In genomic region chr12:64746663-64747062, GRCh38 we compare ENCODE assay signal across 17 cellular contexts. TPM values are rescaled to one million over a fixed set of nuclear protein-coding genes. Genes with fewer than 3 reads are reported as not detected.
DNase-seq lines count a peak whose midpoint lies in the region; ATAC-seq, FAIRE-seq and TF ChIP-seq lines count a peak whose summit lies in the region.
"Had no signal": no experiment of that assay in that cellular context is flagged by ENCODE, and none has a peak within 500 bp of the region (broad histone marks: within the 10 kb centered on the region; RNA-seq: fewer than 3 reads in every experiment).

No MANE protein-coding gene starts in this region.

- peak; percentile 47 for ATAC-seq in naive thymus-derived CD4-positive, alpha-beta T cell

- H3K9me2 ChIP-seq in Karpas-422 (replicated peaks; ENCODE audit: insufficient read depth, low read length): no peaks in the 10 kb centered on the region

- TF ChIP-seq CTCF in Calu3 (IDR thresholded peaks at IDR 0.05; ENCODE audit: unreplicated experiment): no peak

- no peak overlapping the region for H3K27ac ChIP-seq in naive thymus-derived CD4-positive, alpha-beta T cell (ENCODE audit: low read depth, low read length)
- H3K27ac ChIP-seq in Karpas-422 (ENCODE audit: low read length): no peak overlapping the region
- H3K27ac ChIP-seq in caudate nucleus (ENCODE audit: low read depth, low read length): no peak overlapping the region
- H3K27ac ChIP-seq: coronary artery had no signal

- FAIRE-seq in HTR-8/SVneo (lab: Jason Lieb, UNC): no peak
- FAIRE-seq: frontal cortex, TTC549 had no signal

- H3K9ac ChIP-seq in Karpas-422 (ENCODE audit: low read length): no peak overlapping the region

- peaks cover 10 to 43% (median 19%) of the 10 kb centered on the region in 3 experiments for H3K36me3 ChIP-seq in naive thymus-derived CD4-positive, alpha-beta T cell (ENCODE audit: control insufficient read depth in 2 of 3, insufficient read depth in 3 of 3, low read length in 3 of 3)
- H3K36me3 ChIP-seq in Karpas-422 (ENCODE audit: insufficient read depth, low read length): peaks cover 37% of the 10 kb centered on the region

- no peaks in the 10 kb centered on the region for H3K9me3 ChIP-seq in naive thymus-derived CD4-positive, alpha-beta T cell (ENCODE audit: control insufficient read depth in 2 of 3, low read length in 3 of 3)
- H3K9me3 ChIP-seq in Karpas-422 (ENCODE audit: low read length): no peaks in the 10 kb centered on the region

- no peaks in the 10 kb centered on the region for H3K27me3 ChIP-seq in naive thymus-derived CD4-positive, alpha-beta T cell (ENCODE audit: control insufficient read depth in 2 of 2, insufficient read depth in 2 of 2, low read length in 2 of 2)
- no peaks in the 10 kb centered on the region for H3K27me3 ChIP-seq in Karpas-422 (ENCODE audit: low read length)

- no peak overlapping the region for H3K4me3 Mint-ChIP-seq in dendritic cell treated with granulocyte-macrophage colony-stimulating factor and Interleukin-4, amounts not matched to agents 40 ng/mL and 50 ng/mL, for 4 days
- no peak overlapping the region for H3K4me3 Mint-ChIP-seq in naive thymus-derived CD4-positive, alpha-beta T cell
- H3K4me3 Mint-ChIP-seq in Calu3 (ENCODE audit: low read depth, unreplicated experiment): no peak overlapping the region
- H3K4me3 Mint-ChIP-seq: activated CD4-positive, alpha-beta memory T cell treated with anti-CD3 and anti-CD28 coated beads for 36 hours; CD4-positive, alpha-beta T cell; neural crest cell had no signal

- H3K79me2 ChIP-seq in Karpas-422 (ENCODE audit: low read length): no peaks in the 10 kb centered on the region

- no peaks in the 10 kb centered on the region for H3K9me3 Mint-ChIP-seq in dendritic cell treated with granulocyte-macrophage colony-stimulating factor and Interleukin-4, amounts not matched to agents 40 ng/mL and 50 ng/mL, for 4 days
- no peaks in the 10 kb centered on the region for H3K9me3 Mint-ChIP-seq in naive thymus-derived CD4-positive, alpha-beta T cell
- H3K9me3 Mint-ChIP-seq in Calu3 (ENCODE audit: low read depth, unreplicated experiment): no peaks in the 10 kb centered on the region
- H3K9me3 Mint-ChIP-seq: activated CD4-positive, alpha-beta memory T cell treated with anti-CD3 and anti-CD28 coated beads for 36 hours; CD4-positive, alpha-beta T cell; neural crest cell had no signal

- intact Hi-C loops in dendritic cell treated with granulocyte-macrophage colony-stimulating factor and Interleukin-4, amounts not matched to agents 40 ng/mL and 50 ng/mL, for 4 days (cut with micrococcal nuclease): no loop called here
- intact Hi-C loops in naive thymus-derived CD4-positive, alpha-beta T cell (cut with micrococcal nuclease): no loop called here
- intact Hi-C loops in Calu3 (cut with micrococcal nuclease; ENCODE audit: unreplicated experiment): no loop called here

- DNase-seq in GM03348 (ENCODE audit: low spot score): peak; percentile 21
- DNase-seq in NCI-H69 (lab: John Stamatoyannopoulos, UW): peak; percentile 55
- no peak for DNase-seq in naive thymus-derived CD4-positive, alpha-beta T cell
- DNase-seq in Karpas-422: no peak
- no peak for DNase-seq in caudate nucleus (lab: John Stamatoyannopoulos, UW)
- no peak for DNase-seq in Calu3
- DNase-seq in HTR-8/SVneo (ENCODE audit: insufficient read length, low spot score): no peak
- DNase-seq: activated CD4-positive, alpha-beta memory T cell treated with anti-CD3 and anti-CD28 coated beads for 36 hours; amniotic stem cell; CD4-positive, alpha-beta T cell; NCI-H1105 had no signal

- CTCF ChIA-PET in naive thymus-derived CD4-positive, alpha-beta T cell (lab: Charles Lee): no interaction called here
- CTCF ChIA-PET in Calu3 (lab: Charles Lee): no interaction called here

- BruUV-seq in Calu3 (replicated peaks; lab: Mats Ljungman, UMichigan): no TSS peak

- no peaks in the 10 kb centered on the region for H3K4me1 ChIP-seq in naive thymus-derived CD4-positive, alpha-beta T cell (ENCODE audit: control insufficient read depth in 2 of 2, insufficient read depth in 2 of 2, low read length in 2 of 2)
- H3K4me1 ChIP-seq in Karpas-422 (ENCODE audit: low read length): peaks cover 12% of the 10 kb centered on the region

- H3K4me2 ChIP-seq in Karpas-422 (ENCODE audit: low read depth, low read length, poor library complexity, severe bottlenecking): no peak overlapping the region

- peaks cover 77% of the 10 kb centered on the region for H3K4me1 Mint-ChIP-seq in dendritic cell treated with granulocyte-macrophage colony-stimulating factor and Interleukin-4, amounts not matched to agents 40 ng/mL and 50 ng/mL, for 4 days (ENCODE audit: low read depth)
- H3K4me1 Mint-ChIP-seq in naive thymus-derived CD4-positive, alpha-beta T cell: peaks cover 0 to 6% (median 0%) of the 10 kb centered on the region in 7 donors
- H3K4me1 Mint-ChIP-seq in Calu3 (ENCODE audit: low read depth, unreplicated experiment): peaks cover 20% of the 10 kb centered on the region
- H3K4me1 Mint-ChIP-seq: neural crest cell had no signal

- peak overlapping the region; percentile 77 for H3K27ac Mint-ChIP-seq in dendritic cell treated with granulocyte-macrophage colony-stimulating factor and Interleukin-4, amounts not matched to agents 40 ng/mL and 50 ng/mL, for 4 days
- H3K27ac Mint-ChIP-seq in naive thymus-derived CD4-positive, alpha-beta T cell: peak overlapping the region in 1 of 9 donors; percentile 54
- no peak overlapping the region for H3K27ac Mint-ChIP-seq in Calu3 (ENCODE audit: unreplicated experiment)
- H3K27ac Mint-ChIP-seq: activated CD4-positive, alpha-beta memory T cell treated with anti-CD3 and anti-CD28 coated beads for 36 hours; CD4-positive, alpha-beta T cell had no signal

- POLR2A ChIA-PET in naive thymus-derived CD4-positive, alpha-beta T cell (lab: Charles Lee): no interaction called here

- no peaks in the 10 kb centered on the region for H3K27me3 Mint-ChIP-seq in dendritic cell treated with granulocyte-macrophage colony-stimulating factor and Interleukin-4, amounts not matched to agents 40 ng/mL and 50 ng/mL, for 4 days
- no peaks in the 10 kb centered on the region for H3K27me3 Mint-ChIP-seq in naive thymus-derived CD4-positive, alpha-beta T cell
- H3K27me3 Mint-ChIP-seq in Calu3 (ENCODE audit: unreplicated experiment): no peaks in the 10 kb centered on the region
- H3K27me3 Mint-ChIP-seq: activated CD4-positive, alpha-beta memory T cell treated with anti-CD3 and anti-CD28 coated beads for 36 hours; CD4-positive, alpha-beta T cell had no signal

- H4K20me1 ChIP-seq in Karpas-422 (ENCODE audit: insufficient read depth, low read depth, low read length): no peaks in the 10 kb centered on the region

- H3K4me3 ChIP-seq in naive thymus-derived CD4-positive, alpha-beta T cell (ENCODE audit: low read length): no peak overlapping the region
- H3K4me3 ChIP-seq in Karpas-422 (ENCODE audit: low read length): no peak overlapping the region
- H3K4me3 ChIP-seq: coronary artery, lung had no signal

- peaks cover 97% of the 10 kb centered on the region for H3K36me3 Mint-ChIP-seq in dendritic cell treated with granulocyte-macrophage colony-stimulating factor and Interleukin-4, amounts not matched to agents 40 ng/mL and 50 ng/mL, for 4 days (ENCODE audit: low read depth)
- H3K36me3 Mint-ChIP-seq in naive thymus-derived CD4-positive, alpha-beta T cell: peaks cover 7 to 77% (median 48%) of the 10 kb centered on the region in 5 donors
- peaks cover 27% of the 10 kb centered on the region for H3K36me3 Mint-ChIP-seq in Calu3 (ENCODE audit: insufficient read depth, unreplicated experiment)

- no peak overlapping the region for H2AFZ ChIP-seq in Karpas-422 (ENCODE audit: low read length)

RNA-seq across cellular contexts. Expression of gene GNS, which starts 12.5 kb away (rescaled TPM):
- 10 to 100 TPM; 24.4 to 62.8 (median 35.2) TPM for total RNA-seq in naive thymus-derived CD4-positive, alpha-beta T cell
- 10 to 100 TPM; 39.5 to 48.2 TPM for polyA plus RNA-seq in naive thymus-derived CD4-positive, alpha-beta T cell
- 25.2 and 49.5 TPM in 2 replicates for total RNA-seq in Karpas-422 (2014; rRNA removed; shearing (Covaris generic); ENCODE audit: low replicate concordance)
- total RNA-seq in Calu3 (2022): 85.1 and 93.5 TPM in 2 replicates

Comparison
In these comparisons a context has a peak if more than half of its experiments do, and no peak if none do; other contexts are left out.
1. DNase-seq: peak in GM03348 (single experiment) and NCI-H69 (single experiment); none in naive thymus-derived CD4-positive, alpha-beta T cell (0 of 9), Karpas-422 (single experiment), caudate nucleus (0 of 61), Calu3 (single experiment) and HTR-8/SVneo (single experiment).